ENCODE assay signal across 8 cellular contexts in genomic region chr12:124745891-124746570, GRCh38.
DNase-seq lines count a peak whose midpoint lies in the region; ATAC-seq, FAIRE-seq and TF ChIP-seq lines count a peak whose summit lies in the region.

No MANE protein-coding gene starts in this region.

- no peaks in the 10 kb centered on the region for H3K9me3 Mint-ChIP-seq in activated CD4-positive, alpha-beta T cell treated with anti-CD3 and anti-CD28 coated beads, Interleukin-2, amount 10 ng/mL, durations not matched to agents 7 days and 5 days
- H3K9me3 Mint-ChIP-seq in natural killer cell = no peaks in the 10 kb centered on the region

- no peaks in the 10 kb centered on the region for H3K36me3 Mint-ChIP-seq in activated CD4-positive, alpha-beta T cell treated with anti-CD3 and anti-CD28 coated beads, Interleukin-2, amount 10 ng/mL, durations not matched to agents 7 days and 5 days (ENCODE audit: low read depth)
- peaks cover 6% of the 10 kb centered on the region for H3K36me3 Mint-ChIP-seq in natural killer cell

- H3K4me3 ChIP-seq in foreskin fibroblast (ENCODE audit: low read depth in 1 of 2, low read length in 2 of 2) = no peak overlapping the region

- TF ChIP-seq CTCF in foreskin fibroblast (IDR thresholded peaks at IDR 0.05; ENCODE audit: low read depth, low read length) (no peak), natural killer cell (IDR thresholded peaks at IDR 0.05) (no peak)

- FAIRE-seq in A204.1 (lab: Jason Lieb, UNC) (peak; percentile 92), urothelium cell line (lab: Jason Lieb, UNC) (peak; percentile 99)

- peak in 2 of 3 donors; percentile 44 to 57 for ATAC-seq in natural killer cell

- intact Hi-C loops in natural killer cell (cut with micrococcal nuclease) = no loop called here

- H3K4me3 Mint-ChIP-seq in activated CD4-positive, alpha-beta T cell treated with anti-CD3 and anti-CD28 coated beads, Interleukin-2, amount 10 ng/mL, durations not matched to agents 7 days and 5 days = no peak overlapping the region
- no peak overlapping the region for H3K4me3 Mint-ChIP-seq in natural killer cell

- DNase-seq in GM19238 (ENCODE audit: insufficient read length, low spot score) (peak; percentile 53), NCI-H2171 treated with DMSO at 0.1 percent for 48 hours (lab: John Stamatoyannopoulos, UW) (peak; percentile 91), foreskin fibroblast (peak; percentile 95 to 97), natural killer cell (no peak), urothelium cell line (ENCODE audit: low spot score) (peak; percentile 94), SIG-M5 (lab: John Stamatoyannopoulos, UW) (no peak)
- DNase-seq in activated CD4-positive, alpha-beta T cell treated with anti-CD3 and anti-CD28 coated beads, Interleukin-2, amount 10 ng/mL, durations not matched to agents 7 days and 5 days = peak; percentile 17

- peaks cover 13% of the 10 kb centered on the region for H3K4me1 Mint-ChIP-seq in activated CD4-positive, alpha-beta T cell treated with anti-CD3 and anti-CD28 coated beads, Interleukin-2, amount 10 ng/mL, durations not matched to agents 7 days and 5 days
- H3K4me1 Mint-ChIP-seq in natural killer cell = peaks cover 12 to 13% of the 10 kb centered on the region in 2 donors

- H3K27ac Mint-ChIP-seq in activated CD4-positive, alpha-beta T cell treated with anti-CD3 and anti-CD28 coated beads, Interleukin-2, amount 10 ng/mL, durations not matched to agents 7 days and 5 days = no peak overlapping the region
- peak overlapping the region in 1 of 2 donors; percentile 40 for H3K27ac Mint-ChIP-seq in natural killer cell

- POLR2A ChIA-PET in activated CD4-positive, alpha-beta T cell treated with anti-CD3 and anti-CD28 coated beads, Interleukin-2, amount 10 ng/mL, durations not matched to agents 7 days and 5 days (lab: Charles Lee) = no interaction called here

- CTCF ChIA-PET in activated CD4-positive, alpha-beta T cell treated with anti-CD3 and anti-CD28 coated beads, Interleukin-2, amount 10 ng/mL, durations not matched to agents 7 days and 5 days (lab: Charles Lee) = interaction anchor here (1.5 kb wide), 1 partner anchor 10 kb away, joined by 3 read pairs; no protein-coding TSS in a partner anchor

- peaks cover 24% of the 10 kb centered on the region for H3K27me3 Mint-ChIP-seq in activated CD4-positive, alpha-beta T cell treated with anti-CD3 and anti-CD28 coated beads, Interleukin-2, amount 10 ng/mL, durations not matched to agents 7 days and 5 days
- H3K27me3 Mint-ChIP-seq in natural killer cell (ENCODE audit: low read depth in 2 of 2) = peaks cover 40 to 56% of the 10 kb centered on the region in 2 donors

Comparison
In these comparisons a context has a peak if more than half of its experiments do, and no peak if none do; other contexts are left out.
1. DNase-seq: peak in GM19238 (single experiment), NCI-H2171 treated with DMSO at 0.1 percent for 48 hours (single experiment), activated CD4-positive, alpha-beta T cell treated with anti-CD3 and anti-CD28 coated beads, Interleukin-2, amount 10 ng/mL, durations not matched to agents 7 days and 5 days (single experiment), foreskin fibroblast (2 of 2) and urothelium cell line (single experiment); none in natural killer cell (single experiment) and SIG-M5 (single experiment).